Comparison of ENCODE assay signal across 25 cellular contexts in the genomic region with DNA sequence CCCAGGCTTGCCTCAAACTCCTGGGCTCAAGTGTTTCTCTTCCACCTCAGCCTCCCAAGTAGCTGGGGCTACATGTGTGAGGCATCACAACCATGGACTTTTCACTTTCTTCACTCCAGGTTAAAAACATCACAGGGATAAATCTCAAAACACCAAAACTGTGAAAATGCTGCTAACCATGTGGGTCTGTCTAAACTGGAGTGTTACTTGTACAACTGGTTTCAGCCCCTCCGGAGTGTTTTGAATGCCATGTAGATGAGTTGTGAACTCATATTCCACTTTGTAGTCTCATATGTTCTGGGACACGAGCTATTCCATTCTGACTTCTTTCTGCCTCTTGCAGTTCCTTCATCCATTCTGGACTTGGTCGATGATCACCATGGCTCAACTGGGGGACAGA. TPM values are rescaled to one million over a fixed set of nuclear protein-coding genes. Genes with fewer than 3 reads are reported as not detected.
A peak's percentile ranks its signal among the peaks of the same experiment; 100 is the strongest.
DNase-seq lines count a peak whose midpoint lies in the region; ATAC-seq, FAIRE-seq and TF ChIP-seq lines count a peak whose summit lies in the region.
"Had no signal": no experiment of that assay in that cellular context is flagged by ENCODE, and none has a peak within 500 bp of the region (broad histone marks: within the 10 kb centered on the region; RNA-seq: fewer than 3 reads in every experiment).

No MANE protein-coding gene starts in this region.

- no peaks in the 10 kb centered on the region for H3K27me3 ChIP-seq in cardiac muscle cell
- H3K27me3 ChIP-seq: BLaER1 treated with 17β-estradiol and CSF1 and Interleukin-3, amounts not matched to agents 10 nM and 100 nM had no signal

- peaks cover 63% of the 10 kb centered on the region for H3K36me3 ChIP-seq in cardiac muscle cell
- H3K36me3 ChIP-seq: BE2C; BLaER1 treated with 17β-estradiol and CSF1 and Interleukin-3, amounts not matched to agents 10 nM and 100 nM had no signal

- peak overlapping the region; percentile 39 for H3K27ac ChIP-seq in cardiac muscle cell
- H3K27ac ChIP-seq: 22Rv1; BLaER1 treated with 17β-estradiol and CSF1 and Interleukin-3, amounts not matched to agents 10 nM and 100 nM; GM23248 had no signal

- no peaks in the 10 kb centered on the region for H3K9me3 Mint-ChIP-seq in immature natural killer cell
- H3K9me3 Mint-ChIP-seq: CD4-positive, alpha-beta T cell; CD8-positive, alpha-beta memory T cell had no signal

- H3K36me3 Mint-ChIP-seq in immature natural killer cell: no peaks in the 10 kb centered on the region
- H3K36me3 Mint-ChIP-seq: CD14-positive monocyte; CD8-positive, alpha-beta memory T cell had no signal

- TF ChIP-seq CTCF in cardiac muscle cell (IDR thresholded peaks at IDR 0.05; ENCODE audit: low read depth, low read length): no peak
- TF ChIP-seq CTCF in epithelial cell of esophagus (IDR thresholded peaks at IDR 0.05; ENCODE audit: insufficient read depth, low read depth, low read length, missing control alignments): no peak

- no peaks in the 10 kb centered on the region for H3K9me3 ChIP-seq in cardiac muscle cell (ENCODE audit: low read depth)
- H3K9me3 ChIP-seq: BE2C; BLaER1 treated with 17β-estradiol and CSF1 and Interleukin-3, amounts not matched to agents 10 nM and 100 nM had no signal

- H3K27ac Mint-ChIP-seq in immature natural killer cell: no peak overlapping the region
- H3K27ac Mint-ChIP-seq: CD4-positive, alpha-beta T cell; CD8-positive, alpha-beta memory T cell had no signal

- H3K4me3 Mint-ChIP-seq in immature natural killer cell: no peak overlapping the region
- H3K4me3 Mint-ChIP-seq: CD14-positive monocyte; CD4-positive, alpha-beta T cell; CD8-positive, alpha-beta memory T cell had no signal

- no peaks in the 10 kb centered on the region for H3K4me1 ChIP-seq in cardiac muscle cell (ENCODE audit: low read depth)
- H3K4me1 ChIP-seq: BE2C had no signal

- FAIRE-seq in urothelium cell line (lab: Jason Lieb, UNC): peak; percentile 82
- FAIRE-seq: A204.1, D721Med, GM12878, GM19239, H1 had no signal

- intact Hi-C loops in left cardiac atrium (cut with DNase I): no loop called here

- H3K4me3 ChIP-seq in cardiac muscle cell: no peak overlapping the region
- no peak overlapping the region for H3K4me3 ChIP-seq in epithelial cell of esophagus (ENCODE audit: low read length)
- H3K4me3 ChIP-seq: BLaER1 treated with 17β-estradiol and CSF1 and Interleukin-3, amounts not matched to agents 10 nM and 100 nM; GM12878; GM23248 had no signal

- no peaks in the 10 kb centered on the region for H3K4me1 Mint-ChIP-seq in immature natural killer cell
- H3K4me1 Mint-ChIP-seq: CD8-positive, alpha-beta memory T cell had no signal

- no peak for ATAC-seq in left cardiac atrium
- ATAC-seq: GM12878 had no signal

- no peak for DNase-seq in cardiac muscle cell (ENCODE audit: low read depth in 1 of 2, low spot score in 1 of 2)
- no peak for DNase-seq in left cardiac atrium
- peak; percentile 16 for DNase-seq in epithelial cell of esophagus (ENCODE audit: low read depth)
- no peak for DNase-seq in urothelium cell line (ENCODE audit: low spot score)
- no peak for DNase-seq in immature natural killer cell
- DNase-seq in NCI-H2029 treated with DMSO at 0.1 percent for 48 hours (lab: John Stamatoyannopoulos, UW): no peak
- DNase-seq: AML-193; BE2C; CD4-positive, alpha-beta T cell; CD8-positive, alpha-beta memory T cell; DMS 273 treated with DMSO at 0.1 percent for 48 hours; DMS79; EL; GDM1; GM23248; H7; HCEC 1CT had no signal

- H3K27me3 Mint-ChIP-seq in immature natural killer cell (ENCODE audit: low read depth in 3 of 3): peaks cover 1 to 4% (median 3%) of the 10 kb centered on the region in 3 donors

RNA-seq across cellular contexts. Expression of a gene that starts 43.0 kb away (rescaled TPM):
- total RNA-seq in cardiac muscle cell: 51.3 and 60.9 TPM in 2 replicates
- 32.1 and 39.4 TPM in 2 replicates for polyA plus RNA-seq in cardiac muscle cell
- 10 to 100 TPM; 57.4 to 67.9 TPM for total RNA-seq in left cardiac atrium
- not detected for polyA plus RNA-seq in immature natural killer cell
- total RNA-seq: CD4-positive, alpha-beta T cell; CD8-positive, alpha-beta memory T cell had no signal
- polyA plus RNA-seq: CD14-positive monocyte; CD8-positive, alpha-beta memory T cell had no signal
